In the genomic region with DNA sequence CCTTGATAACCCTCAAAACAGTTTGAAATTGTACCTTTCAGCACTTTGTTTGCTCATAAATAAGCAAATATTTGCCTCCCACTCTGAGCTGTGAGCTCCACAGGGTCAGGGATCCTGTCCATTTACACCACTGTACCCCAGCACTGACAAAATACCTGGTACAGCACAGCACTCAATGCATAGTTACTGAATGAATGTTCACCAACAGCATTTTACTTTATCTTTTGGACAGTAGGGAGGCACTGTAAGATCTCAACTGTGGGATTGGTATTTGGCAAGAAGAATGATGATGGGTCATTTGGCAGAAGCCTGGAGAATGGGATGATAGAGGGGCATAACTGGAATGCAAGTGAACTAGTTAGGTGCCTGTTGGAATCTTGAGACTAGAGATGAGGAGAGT, we compare ENCODE assay signal across 23 cellular contexts.
"Had no signal": no experiment of that assay in that cellular context is flagged by ENCODE, and none has a peak within 500 bp of the region (broad histone marks: within the 10 kb centered on the region; RNA-seq: fewer than 3 reads in every experiment).

No MANE protein-coding gene starts in this region.

- H3K4me2 ChIP-seq: hepatocyte had no signal

- ATAC-seq: foreskin keratinocyte, gastroesophageal sphincter, heart left ventricle, left lung, left ventricle myocardium superior, lower lobe of right lung, mucosa of descending colon had no signal

- H3K36me3 ChIP-seq: esophagus muscularis mucosa, gastroesophageal sphincter, heart left ventricle, left lung, lower lobe of right lung had no signal

- H3K36me3 Mint-ChIP-seq: immature natural killer cell, memory B cell, mesothelial cell of epicardium, naive B cell had no signal

- H3K9me3 ChIP-seq: esophagus muscularis mucosa, gastroesophageal sphincter, left lung, lower lobe of right lung, mucosa of descending colon had no signal

- H3K79me2 ChIP-seq: hepatocyte had no signal

- H3K4me1 Mint-ChIP-seq: immature natural killer cell, memory B cell had no signal

- DNase-seq: dermis blood vessel endothelial cell; dorsolateral prefrontal cortex; effector CD4-positive, alpha-beta T cell; effector memory CD4-positive, alpha-beta T cell; foreskin keratinocyte; heart left ventricle; hypothalamus; immature natural killer cell; islet precursor cell; kidney; kidney glomerular epithelial cell; left lung; left ventricle myocardium superior; lower lobe of right lung; mammary epithelial cell; mucosa of descending colon; naive B cell had no signal

- H3K4me3 Mint-ChIP-seq: immature natural killer cell, memory B cell, mesothelial cell of epicardium, naive B cell had no signal

- H2AFZ ChIP-seq: hepatocyte had no signal

- H3K27me3 ChIP-seq: dorsolateral prefrontal cortex, esophagus muscularis mucosa, foreskin keratinocyte, gastroesophageal sphincter, heart left ventricle, hepatocyte, left lung had no signal

- H3K9me3 Mint-ChIP-seq: memory B cell, mesothelial cell of epicardium had no signal

- H3K4me1 ChIP-seq: foreskin keratinocyte, gastroesophageal sphincter, left lung had no signal

- H3K27me3 Mint-ChIP-seq: memory B cell, naive B cell had no signal

- H3K27ac ChIP-seq: coronary artery, dorsolateral prefrontal cortex, esophagus muscularis mucosa, foreskin keratinocyte, gastroesophageal sphincter, hepatocyte, left lung, lower lobe of right lung had no signal

- H3K4me3 ChIP-seq: coronary artery, dorsolateral prefrontal cortex, esophagus muscularis mucosa, gastroesophageal sphincter, heart left ventricle, hepatocyte, left lung, lower lobe of right lung, mucosa of descending colon had no signal

- H3K27ac Mint-ChIP-seq: immature natural killer cell, memory B cell, mesothelial cell of epicardium, naive B cell had no signal
